Comparison of ENCODE assay signal across 1 cellular context in genomic region chr3:149971403-149972075, GRCh38.
A peak's percentile ranks its signal among the peaks of the same experiment; 100 is the strongest.
TF ChIP-seq lines count a peak whose summit lies in the region.

No MANE protein-coding gene starts in this region.

TF ChIP-seq in HepG2, 621 proteins besides CTCF, POLR2A, EP300 and RAD21 (continued from another document and continues in another):
- no peak for TF ChIP-seq ZBTB33 (CRISPR knock-in tag; IDR thresholded peaks at IDR 0.05)
- TF ChIP-seq ZNF660 (CRISPR knock-in tag; IDR thresholded peaks at IDR 0.05; ENCODE audit: borderline replicate concordance, low read depth) = no peak
- TF ChIP-seq U2AF1 (optimal IDR thresholded peaks at IDR 0.05; ENCODE audit: low read depth, low read length) = peak; percentile 61
- TF ChIP-seq, protein P1, sequence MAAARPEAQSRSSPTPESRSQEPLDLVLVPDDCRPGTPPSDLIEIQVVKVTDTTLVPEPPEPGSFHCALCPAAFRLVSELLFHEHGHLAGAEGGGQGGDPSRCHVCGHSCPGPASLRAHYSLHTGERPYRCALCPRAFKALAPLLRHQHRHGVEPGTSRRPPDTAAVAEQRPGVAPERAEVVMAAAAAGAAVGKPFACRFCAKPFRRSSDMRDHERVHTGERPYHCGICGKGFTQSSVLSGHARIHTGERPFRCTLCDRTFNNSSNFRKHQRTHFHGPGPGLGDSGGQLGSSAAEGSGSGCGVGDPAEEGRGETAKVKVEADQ (CRISPR knock-in tag; IDR thresholded peaks at IDR 0.05; ENCODE audit: borderline replicate concordance) = no peak
- no peak for TF ChIP-seq ZNF558 (CRISPR knock-in tag; IDR thresholded peaks at IDR 0.05; ENCODE audit: borderline replicate concordance)
- no peak for TF ChIP-seq ZNF512 (CRISPR knock-in tag; IDR thresholded peaks at IDR 0.05)
- TF ChIP-seq GMEB1 (CRISPR knock-in tag; IDR thresholded peaks at IDR 0.05; ENCODE audit: borderline replicate concordance) = peak; percentile 4; the same call in 1 of the 2 replicates
- no peak for TF ChIP-seq RARG (CRISPR knock-in tag; IDR thresholded peaks at IDR 0.05; ENCODE audit: low read depth)
- TF ChIP-seq ZNF17 (CRISPR knock-in tag; IDR thresholded peaks at IDR 0.05) = no peak
- no peak for TF ChIP-seq DNMT3B (CRISPR knock-in tag; conservative IDR thresholded peaks at IDR 0.05)
- TF ChIP-seq MAX (IDR thresholded peaks at IDR 0.05) = no peak
- no peak for TF ChIP-seq ZNF263 (CRISPR knock-in tag; IDR thresholded peaks at IDR 0.05)
- no peak for TF ChIP-seq SRSF9 (IDR thresholded peaks at IDR 0.05; ENCODE audit: borderline replicate concordance, insufficient read depth, low read depth, low read length, poor library complexity, severe bottlenecking)
- TF ChIP-seq ZNF674 (CRISPR knock-in tag; IDR thresholded peaks at IDR 0.05; ENCODE audit: low read depth) = no peak
- TF ChIP-seq ZNF292 (CRISPR knock-in tag; IDR thresholded peaks at IDR 0.05; ENCODE audit: borderline replicate concordance, low read depth) = no peak
- TF ChIP-seq ZNF143 (CRISPR knock-in tag; IDR thresholded peaks at IDR 0.05) = no peak
- TF ChIP-seq, protein P2, sequence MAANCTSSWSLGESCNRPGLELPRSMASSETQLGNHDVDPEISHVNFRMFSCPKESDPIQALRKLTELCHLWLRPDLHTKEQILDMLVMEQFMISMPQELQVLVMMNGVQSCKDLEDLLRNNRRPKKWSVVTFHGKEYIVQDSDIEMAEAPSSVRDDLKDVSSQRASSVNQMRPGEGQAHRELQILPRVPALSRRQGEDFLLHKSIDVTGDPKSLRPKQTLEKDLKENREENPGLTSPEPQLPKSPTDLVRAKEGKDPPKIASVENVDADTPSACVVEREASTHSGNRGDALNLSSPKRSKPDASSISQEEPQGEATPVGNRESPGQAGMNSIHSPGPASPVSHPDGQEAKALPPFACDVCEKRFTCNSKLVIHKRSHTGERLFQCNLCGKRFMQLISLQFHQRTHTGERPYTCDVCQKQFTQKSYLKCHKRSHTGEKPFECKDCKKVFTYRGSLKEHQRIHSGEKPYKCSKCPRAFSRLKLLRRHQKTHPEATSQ (CRISPR knock-in tag; IDR thresholded peaks at IDR 0.05; ENCODE audit: borderline replicate concordance) = no peak
- TF ChIP-seq, protein P3, sequence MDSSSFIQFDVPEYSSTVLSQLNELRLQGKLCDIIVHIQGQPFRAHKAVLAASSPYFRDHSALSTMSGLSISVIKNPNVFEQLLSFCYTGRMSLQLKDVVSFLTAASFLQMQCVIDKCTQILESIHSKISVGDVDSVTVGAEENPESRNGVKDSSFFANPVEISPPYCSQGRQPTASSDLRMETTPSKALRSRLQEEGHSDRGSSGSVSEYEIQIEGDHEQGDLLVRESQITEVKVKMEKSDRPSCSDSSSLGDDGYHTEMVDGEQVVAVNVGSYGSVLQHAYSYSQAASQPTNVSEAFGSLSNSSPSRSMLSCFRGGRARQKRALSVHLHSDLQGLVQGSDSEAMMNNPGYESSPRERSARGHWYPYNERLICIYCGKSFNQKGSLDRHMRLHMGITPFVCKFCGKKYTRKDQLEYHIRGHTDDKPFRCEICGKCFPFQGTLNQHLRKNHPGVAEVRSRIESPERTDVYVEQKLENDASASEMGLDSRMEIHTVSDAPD (CRISPR knock-in tag; IDR thresholded peaks at IDR 0.05) = 0 out of 2 replicates have a peak, but pooled peaks have one; percentile 6
- no peak for TF ChIP-seq HMGA1 (CRISPR knock-in tag; conservative IDR thresholded peaks at IDR 0.05)
- no peak for TF ChIP-seq ATAD3A (CRISPR knock-in tag; IDR thresholded peaks at IDR 0.05)
- TF ChIP-seq MIXL1 (CRISPR knock-in tag; IDR thresholded peaks at IDR 0.05) = no peak
- TF ChIP-seq ZBTB4 (CRISPR knock-in tag; IDR thresholded peaks at IDR 0.05; ENCODE audit: borderline replicate concordance) = no peak
- TF ChIP-seq ZNF225 (CRISPR knock-in tag; IDR thresholded peaks at IDR 0.05) = no peak
- no peak for TF ChIP-seq ZNF207 (IDR thresholded peaks at IDR 0.05; ENCODE audit: borderline replicate concordance)
- no peak for TF ChIP-seq ATM (IDR thresholded peaks at IDR 0.05; ENCODE audit: borderline replicate concordance)
- TF ChIP-seq CHD4 (IDR thresholded peaks at IDR 0.05; ENCODE audit: borderline replicate concordance, low read length) = no peak
- TF ChIP-seq TERF1 (CRISPR knock-in tag; IDR thresholded peaks at IDR 0.05) = no peak
- no peak for TF ChIP-seq MZF1 (CRISPR knock-in tag; IDR thresholded peaks at IDR 0.05; ENCODE audit: borderline replicate concordance)
- TF ChIP-seq TGIF2 (CRISPR knock-in tag; IDR thresholded peaks at IDR 0.05) = no peak
- TF ChIP-seq HIC2 (CRISPR knock-in tag; IDR thresholded peaks at IDR 0.05; ENCODE audit: low read depth) = no peak
- TF ChIP-seq ZNF101 (CRISPR knock-in tag; IDR thresholded peaks at IDR 0.05; ENCODE audit: borderline replicate concordance, low read depth) = no peak
- TF ChIP-seq ZNF562 (CRISPR knock-in tag; IDR thresholded peaks at IDR 0.05; ENCODE audit: borderline replicate concordance) = no peak
- TF ChIP-seq, protein P4, sequence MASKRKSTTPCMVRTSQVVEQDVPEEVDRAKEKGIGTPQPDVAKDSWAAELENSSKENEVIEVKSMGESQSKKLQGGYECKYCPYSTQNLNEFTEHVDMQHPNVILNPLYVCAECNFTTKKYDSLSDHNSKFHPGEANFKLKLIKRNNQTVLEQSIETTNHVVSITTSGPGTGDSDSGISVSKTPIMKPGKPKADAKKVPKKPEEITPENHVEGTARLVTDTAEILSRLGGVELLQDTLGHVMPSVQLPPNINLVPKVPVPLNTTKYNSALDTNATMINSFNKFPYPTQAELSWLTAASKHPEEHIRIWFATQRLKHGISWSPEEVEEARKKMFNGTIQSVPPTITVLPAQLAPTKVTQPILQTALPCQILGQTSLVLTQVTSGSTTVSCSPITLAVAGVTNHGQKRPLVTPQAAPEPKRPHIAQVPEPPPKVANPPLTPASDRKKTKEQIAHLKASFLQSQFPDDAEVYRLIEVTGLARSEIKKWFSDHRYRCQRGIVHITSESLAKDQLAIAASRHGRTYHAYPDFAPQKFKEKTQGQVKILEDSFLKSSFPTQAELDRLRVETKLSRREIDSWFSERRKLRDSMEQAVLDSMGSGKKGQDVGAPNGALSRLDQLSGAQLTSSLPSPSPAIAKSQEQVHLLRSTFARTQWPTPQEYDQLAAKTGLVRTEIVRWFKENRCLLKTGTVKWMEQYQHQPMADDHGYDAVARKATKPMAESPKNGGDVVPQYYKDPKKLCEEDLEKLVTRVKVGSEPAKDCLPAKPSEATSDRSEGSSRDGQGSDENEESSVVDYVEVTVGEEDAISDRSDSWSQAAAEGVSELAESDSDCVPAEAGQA (IDR thresholded peaks at IDR 0.05; ENCODE audit: low read depth) = no peak
- TF ChIP-seq, protein P4 (CRISPR knock-in tag; IDR thresholded peaks at IDR 0.05; ENCODE audit: borderline replicate concordance) = no peak
- no peak for TF ChIP-seq MIER3 (CRISPR knock-in tag; IDR thresholded peaks at IDR 0.05; ENCODE audit: borderline replicate concordance)
